In the genomic region with DNA sequence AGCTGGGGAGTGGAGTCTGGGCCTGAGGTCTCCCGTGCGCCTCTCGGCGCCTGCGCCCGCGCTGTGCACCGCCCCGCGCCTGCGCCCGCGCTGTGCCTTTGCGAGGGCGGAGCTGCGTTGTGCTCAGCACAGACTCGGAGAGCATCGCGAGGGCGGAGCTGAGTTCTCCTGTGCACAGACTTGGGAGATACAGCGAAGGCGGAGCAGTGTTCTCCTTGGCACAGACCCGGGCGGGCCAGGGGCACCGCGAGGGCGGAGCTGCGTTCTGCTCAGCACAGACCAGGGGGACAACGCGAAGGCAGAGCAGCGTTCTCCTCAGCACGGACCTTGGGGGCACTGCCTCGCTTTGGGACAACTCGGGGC, we compare ENCODE assay signal across 8 cellular contexts.
DNase-seq lines count a peak whose midpoint lies in the region; ATAC-seq and TF ChIP-seq lines count a peak whose summit lies in the region.
"Not testable (repeated sequence)": the region's sequence is repeated elsewhere in the genome, so short reads cannot be mapped to it uniquely, and the experiment has no call there.

No MANE protein-coding gene starts in this region.

- H3K4me1 Mint-ChIP-seq in CD4-positive, alpha-beta T cell (ENCODE audit: low read depth); activated naive CD4-positive, alpha-beta T cell treated with anti-CD3 and anti-CD28 coated beads, Interleukin-2, amount 10 ng/mL, durations not matched to agents 7 days and 5 days: not testable (repeated sequence)

- TF ChIP-seq CTCF in CD4-positive, alpha-beta T cell (IDR thresholded peaks at IDR 0.05); PC-9 (conservative IDR thresholded peaks at IDR 0.05); lung (IDR thresholded peaks at IDR 0.05; ENCODE audit: control extremely low read depth, extremely low read depth): not testable (repeated sequence)

- H3K27me3 ChIP-seq in CD4-positive, alpha-beta T cell (ENCODE audit: control insufficient read depth, insufficient read depth, low read length); PC-9 (ENCODE audit: insufficient read depth, low read depth); lung (ENCODE audit: control insufficient read depth, insufficient read depth): not testable (repeated sequence)

- CTCF ChIA-PET in CD4-positive, alpha-beta T cell (lab: Charles Lee); PC-9 (lab: Charles Lee); activated naive CD4-positive, alpha-beta T cell treated with anti-CD3 and anti-CD28 coated beads, Interleukin-2, amount 10 ng/mL, durations not matched to agents 7 days and 5 days (lab: Charles Lee): not testable (repeated sequence)

- peak overlapping the region; percentile 69 for H3K4me3 Mint-ChIP-seq in CD4-positive, alpha-beta T cell
- peak overlapping the region; percentile 65 for H3K4me3 Mint-ChIP-seq in activated naive CD4-positive, alpha-beta T cell treated with anti-CD3 and anti-CD28 coated beads, Interleukin-2, amount 10 ng/mL, durations not matched to agents 7 days and 5 days

- H3F3A ChIP-seq in PC-9 (ENCODE audit: insufficient read depth, low read depth), result not testable (repeated sequence)

- not testable (repeated sequence) for H3K27me3 Mint-ChIP-seq in CD4-positive, alpha-beta T cell; activated naive CD4-positive, alpha-beta T cell treated with anti-CD3 and anti-CD28 coated beads, Interleukin-2, amount 10 ng/mL, durations not matched to agents 7 days and 5 days

- 2 to 11% methylated on average over 21 to 27 of the region's 34 CpGs for WGBS in lung, 2 donors

- not testable (repeated sequence) for H2AFZ ChIP-seq in PC-9

- H3K4me3 ChIP-seq in PC-9, result peak overlapping the region; percentile 50; the same call in 1 of the 2 replicates
- peak overlapping the region; percentile 17 for H3K4me3 ChIP-seq in lung

- BruUV-seq in PC-9 (replicated peaks; lab: Mats Ljungman, UMichigan), result not testable (repeated sequence)

- not testable (repeated sequence) for H3K36me3 Mint-ChIP-seq in CD4-positive, alpha-beta T cell (ENCODE audit: low read depth); activated naive CD4-positive, alpha-beta T cell treated with anti-CD3 and anti-CD28 coated beads, Interleukin-2, amount 10 ng/mL, durations not matched to agents 7 days and 5 days

- DNase-seq in CD4-positive, alpha-beta T cell, result peak in 1 of 10 experiments; percentile 34
- DNase-seq in PC-9, result peak; percentile 39 to 71
- peak; percentile 44 for DNase-seq in activated naive CD4-positive, alpha-beta T cell treated with anti-CD3 and anti-CD28 coated beads, Interleukin-2, amount 10 ng/mL, durations not matched to agents 7 days and 5 days
- peak; percentile 44 for DNase-seq in fibroblast of peridontal ligament (ENCODE audit: extremely low read depth)
- peak; percentile 60 for DNase-seq in lung (ENCODE audit: low spot score)
- peak; percentile 50 for DNase-seq in stimulated activated CD4-positive, alpha-beta T cell treated with anti-CD3 and anti-CD28 coated beads, Interleukin-15, amount 100 ng/mL, for 24 hours

- not testable (repeated sequence) for H3K36me3 ChIP-seq in PC-9 (ENCODE audit: low read depth); lung (ENCODE audit: control insufficient read depth in 2 of 2, insufficient read depth in 2 of 2, low read length in 2 of 2)

- peak; percentile 54 for ATAC-seq in CD4-positive, alpha-beta T cell (ENCODE audit: poor library complexity)
- peak; percentile 100 for ATAC-seq in GM19463 (IDR thresholded peaks at IDR 0.05; ENCODE audit: unreplicated experiment)
- ATAC-seq in HG03066 (IDR thresholded peaks at IDR 0.05; ENCODE audit: low read depth, unreplicated experiment), result peak; percentile 96
- peak; percentile 100 for ATAC-seq in lung (ENCODE audit: insufficient read depth, low FRiP score)

- H3K4me2 ChIP-seq in PC-9, result peak overlapping the region; percentile 66

- H3K9me3 Mint-ChIP-seq in CD4-positive, alpha-beta T cell; activated naive CD4-positive, alpha-beta T cell treated with anti-CD3 and anti-CD28 coated beads, Interleukin-2, amount 10 ng/mL, durations not matched to agents 7 days and 5 days: not testable (repeated sequence)

- intact Hi-C loops in CD4-positive, alpha-beta T cell (cut with DNase I, micrococcal nuclease); PC-9 (cut with micrococcal nuclease; ENCODE audit: unreplicated experiment): not testable (repeated sequence)

- H3K9me2 ChIP-seq in PC-9 (ENCODE audit: insufficient read depth), result not testable (repeated sequence)

- not testable (repeated sequence) for H3K27ac Mint-ChIP-seq in CD4-positive, alpha-beta T cell; activated naive CD4-positive, alpha-beta T cell treated with anti-CD3 and anti-CD28 coated beads, Interleukin-2, amount 10 ng/mL, durations not matched to agents 7 days and 5 days

- H3K27ac ChIP-seq in CD4-positive, alpha-beta T cell (ENCODE audit: low read depth, low read length); PC-9; lung (ENCODE audit: low read depth in 1 of 2, low read length in 1 of 2): not testable (repeated sequence)

- POLR2A ChIA-PET in CD4-positive, alpha-beta T cell (lab: Charles Lee); PC-9 (lab: Charles Lee; ENCODE audit: unreplicated experiment): not testable (repeated sequence)

- H3K9me3 ChIP-seq in CD4-positive, alpha-beta T cell (ENCODE audit: control insufficient read depth, low read length); PC-9 (ENCODE audit: insufficient read depth, low read depth); lung (ENCODE audit: control insufficient read depth in 2 of 2, insufficient read depth in 1 of 2, low read length in 1 of 2): not testable (repeated sequence)

- not testable (repeated sequence) for H3K4me1 ChIP-seq in PC-9 (replicated peaks; ENCODE audit: insufficient read depth); lung (ENCODE audit: control insufficient read depth in 2 of 2, insufficient read depth in 2 of 2, low read length in 2 of 2)

- H4K20me1 ChIP-seq in PC-9 (ENCODE audit: insufficient read depth), result not testable (repeated sequence)

- not testable (repeated sequence) for H3K79me2 ChIP-seq in PC-9 (ENCODE audit: low read depth)
